In the genomic region with DNA sequence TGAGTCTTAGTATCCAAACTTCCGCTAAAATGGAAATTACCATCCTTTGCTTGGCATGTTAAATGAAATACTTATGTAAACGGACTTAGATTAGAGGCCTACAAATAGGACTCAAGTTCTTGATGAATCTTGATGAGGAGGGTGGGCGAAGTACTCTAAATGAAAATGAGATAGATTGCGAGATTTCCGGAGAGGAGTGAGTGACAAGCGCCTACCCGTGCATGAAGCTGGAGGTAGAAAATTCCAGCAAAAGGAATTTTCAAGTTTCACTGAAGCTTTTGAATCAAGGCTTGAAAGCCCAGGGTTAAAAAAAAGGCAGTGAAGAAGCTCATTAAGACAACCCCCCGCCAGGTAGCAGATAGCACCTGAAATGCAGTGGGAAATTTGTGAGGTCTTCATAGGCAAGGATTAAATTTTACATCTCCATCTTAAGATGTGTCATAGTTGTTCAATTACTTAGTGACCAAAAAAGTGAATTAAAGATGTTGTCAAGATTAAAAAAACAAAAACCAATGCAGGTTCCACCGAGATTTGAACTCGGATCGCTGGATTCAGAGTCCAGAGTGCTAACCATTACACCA, we compare ENCODE assay signal across 8 cellular contexts. TPM values are rescaled to one million over a fixed set of nuclear protein-coding genes. Genes with fewer than 3 reads are reported as not detected.
DNase-seq lines count a peak whose midpoint lies in the region; ATAC-seq and TF ChIP-seq lines count a peak whose summit lies in the region.

No MANE protein-coding gene starts in this region.

- peaks cover 30% of the 10 kb centered on the region for H3F3A ChIP-seq in GM23248 (ENCODE audit: insufficient read depth)

- WGBS in GM23248 (ENCODE audit: low coverage in 1 of 2, low lambda C conversion rate in 2 of 2, missing lambda C conversion rate in 2 of 2), 2 experiments = 54 to 59% methylated on average over 11 of the region's 11 CpGs
- 66 to 69% methylated on average over 11 of the region's 11 CpGs for WGBS in sigmoid colon, 2 donors

- no peak overlapping the region for H3K4me2 ChIP-seq in GM23248 (ENCODE audit: unreplicated experiment)
- H3K4me2 ChIP-seq in fibroblast of lung (ENCODE audit: extremely low read depth, insufficient read depth, low read length) = no peak overlapping the region

- no peak for TF ChIP-seq EP300 in sigmoid colon (IDR thresholded peaks at IDR 0.05)

- H3K27ac ChIP-seq in GM23248 (peak overlapping the region; percentile 83), Peyer's patch (peak overlapping the region; percentile 94 to 96 (median 95)), fibroblast of lung (ENCODE audit: insufficient read depth, low read length) (peak overlapping the region; percentile 90), sigmoid colon (peak overlapping the region; percentile 95 to 97 (median 96))

- H4K20me1 ChIP-seq in GM23248 (ENCODE audit: insufficient read depth) (no peaks in the 10 kb centered on the region), fibroblast of lung (ENCODE audit: control insufficient read depth, extremely low read depth, insufficient read depth, low read length) (peaks cover 2% of the 10 kb centered on the region)

- no peak for TF ChIP-seq POLR2A in Peyer's patch (IDR thresholded peaks at IDR 0.05)
- TF ChIP-seq POLR2A in sigmoid colon (IDR thresholded peaks at IDR 0.05) = no peak

- H3K9me3 ChIP-seq in GM23248 (ENCODE audit: low read depth) (no peaks in the 10 kb centered on the region), Peyer's patch (no peaks in the 10 kb centered on the region), fibroblast of lung (ENCODE audit: control insufficient read depth, insufficient read depth, low read depth, low read length) (no peaks in the 10 kb centered on the region), sigmoid colon (no peaks in the 10 kb centered on the region)

- DNase-seq in GM23248 (peak; percentile 71), Peyer's patch (no peak), fibroblast of lung (ENCODE audit: low read depth in 2 of 2) (no peak), sigmoid colon (no peak), omental fat pad (ENCODE audit: low spot score) (no peak), GM03348 (ENCODE audit: low spot score) (no peak)

- intact Hi-C loops in sigmoid colon (cut with DNase I) = loop anchor here (1.0 kb wide), 1 partner anchor 76 kb away; a partner anchor contains a TSS

- ATAC-seq in omental fat pad (ENCODE audit: low FRiP score) (no peak), GM21576 (IDR thresholded peaks at IDR 0.05; ENCODE audit: unreplicated experiment) (no peak), GM18520 (IDR thresholded peaks at IDR 0.05; ENCODE audit: unreplicated experiment) (no peak)

- H3K36me3 ChIP-seq in GM23248 (ENCODE audit: low read depth) (no peaks in the 10 kb centered on the region), Peyer's patch (no peaks in the 10 kb centered on the region), fibroblast of lung (ENCODE audit: control insufficient read depth, insufficient read depth, low read length) (no peaks in the 10 kb centered on the region), sigmoid colon (no peaks in the 10 kb centered on the region)

- peaks cover 42% of the 10 kb centered on the region for H3K79me2 ChIP-seq in GM23248 (ENCODE audit: insufficient read depth)
- peaks cover 39% of the 10 kb centered on the region for H3K79me2 ChIP-seq in fibroblast of lung (ENCODE audit: control insufficient read depth, insufficient read depth, low read length)

- H2AFZ ChIP-seq in GM23248 = peak overlapping the region; percentile 88
- no peak overlapping the region for H2AFZ ChIP-seq in fibroblast of lung (ENCODE audit: low read length)

- no peak for TF ChIP-seq CTCF in Peyer's patch (IDR thresholded peaks at IDR 0.05)
- TF ChIP-seq CTCF in fibroblast of lung (conservative IDR thresholded peaks at IDR 0.05 in 1 of 2, IDR thresholded peaks at IDR 0.05 in 1 of 2; ENCODE audit: low read depth in 1 of 2, low read length in 2 of 2) = no peak
- no peak for TF ChIP-seq CTCF in sigmoid colon (IDR thresholded peaks at IDR 0.05)
- no peak for TF ChIP-seq CTCF in omental fat pad (IDR thresholded peaks at IDR 0.05)

- H3K4me3 ChIP-seq in GM23248 (peak overlapping the region; percentile 95), Peyer's patch (peak overlapping the region; percentile 79 to 98 (median 84)), fibroblast of lung (replicated peaks in 1 of 4; ENCODE audit: control extremely low read depth in 1 of 4, insufficient read depth in 1 of 4, low read depth in 3 of 4, low read length in 4 of 4) (peak overlapping the region; percentile 82 to 96 (median 89)), sigmoid colon (peak overlapping the region; percentile 90 to 97 (median 94))

- H3K9ac ChIP-seq in GM23248 (peak overlapping the region; percentile 87), fibroblast of lung (ENCODE audit: insufficient read depth, low read length) (peak overlapping the region; percentile 76)

- in situ Hi-C loops in GM23248 (cut with MboI) = no loop called here

- H3K27me3 ChIP-seq in GM23248 (replicated peaks; ENCODE audit: insufficient read depth) = no peaks in the 10 kb centered on the region
- H3K27me3 ChIP-seq in Peyer's patch = no peaks in the 10 kb centered on the region
- H3K27me3 ChIP-seq in fibroblast of lung (ENCODE audit: control insufficient read depth, insufficient read depth, low read length) = no peaks in the 10 kb centered on the region
- no peaks in the 10 kb centered on the region for H3K27me3 ChIP-seq in sigmoid colon

- H3K9me2 ChIP-seq in GM23248 (ENCODE audit: insufficient read depth) = no peaks in the 10 kb centered on the region

- peaks cover 16% of the 10 kb centered on the region for H3K4me1 ChIP-seq in GM23248 (ENCODE audit: insufficient read depth)
- H3K4me1 ChIP-seq in Peyer's patch = peaks cover 0 to 9% (median 0%) of the 10 kb centered on the region in 4 donors
- H3K4me1 ChIP-seq in fibroblast of lung (ENCODE audit: control insufficient read depth, extremely low read depth, insufficient read depth, low read length) = peaks cover 2% of the 10 kb centered on the region
- H3K4me1 ChIP-seq in sigmoid colon = peaks cover 0 to 12% (median 5%) of the 10 kb centered on the region in 4 donors

RNA-seq across cellular contexts. Expression of a gene that starts 0.7 kb away (rescaled TPM):
- 148 and 171 TPM in 2 replicates for total RNA-seq in GM23248 (2014; rRNA removed; shearing (Covaris generic))
- polyA plus RNA-seq in GM23248 (2016; fragmentation: Nextera tagmentation; extraction: Ambion mirVana) (258 and 262 TPM in 2 replicates), fibroblast of lung (501 and 527 TPM in 2 replicates), sigmoid colon (100 to 1,000 TPM; 291 to 468 (median 344) TPM)
- total RNA-seq in Peyer's patch (100 to 1,000 TPM; 144 to 220 (median 199) TPM), fibroblast of lung (38.8 and 56.8 TPM in 2 replicates), sigmoid colon (100 to 1,000 TPM in 1 of 4 donors, 10 to 100 TPM in 3; 74.2 to 112 (median 90.3) TPM), omental fat pad (100 to 1,000 TPM; 142 to 191 (median 158) TPM)
- 216 and 245 TPM in 2 replicates for polyA plus RNA-seq in fibroblast of lung (2012)
- 17.5 and 61.6 TPM in 2 replicates for polyA minus RNA-seq in fibroblast of lung (ENCODE audit: low replicate concordance)
